Comparison of ENCODE assay signal across 8 cellular contexts in the genomic region with DNA sequence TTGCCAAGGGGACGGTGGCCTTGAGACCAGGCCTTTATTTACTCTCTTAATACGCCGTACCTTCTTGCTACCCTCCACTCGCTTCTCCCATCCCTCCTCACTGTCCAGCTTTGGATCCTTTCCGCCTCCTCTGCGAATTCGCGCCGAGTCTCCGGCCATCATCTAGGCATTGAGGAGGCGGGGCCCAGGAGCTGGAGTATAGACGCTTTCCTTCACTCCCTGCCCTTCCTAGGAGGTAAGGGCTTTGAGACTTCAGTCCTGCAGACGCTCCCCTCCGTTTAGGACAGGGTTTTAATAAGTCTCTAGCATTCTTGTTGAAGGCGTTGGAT. TPM values are rescaled to one million over a fixed set of nuclear protein-coding genes. Genes with fewer than 3 reads are reported as not detected.
DNase-seq lines count a peak whose midpoint lies in the region; ATAC-seq, FAIRE-seq and TF ChIP-seq lines count a peak whose summit lies in the region.

No MANE protein-coding gene starts in this region.

- H3K36me3 ChIP-seq in gastroesophageal sphincter (peaks cover 0 to 38% of the 10 kb centered on the region in 2 donors), pancreas (peaks cover 0 to 7% (median 2%) of the 10 kb centered on the region in 3 donors)

- H3K27ac ChIP-seq in gastroesophageal sphincter (peak overlapping the region; percentile 64 to 93 (median 90)), pancreas (peak overlapping the region; percentile 43 to 78 (median 65))

- intact Hi-C loops in pancreas (cut with DNase I): no loop called here

- peak; percentile 41 for DNase-seq in EH (ENCODE audit: low read depth)
- peak; percentile 7 for DNase-seq in HuH-7.5 (ENCODE audit: low spot score)
- peak; percentile 60 for DNase-seq in activated CD8-positive, alpha-beta memory T cell treated with anti-CD3 and anti-CD28 coated beads, Interleukin-2, amount 50 U/mL, for 48 hours
- peak in 3 of 6 donors; percentile 18 to 59 (median 43) for DNase-seq in pancreas
- DNase-seq in SHP77 treated with DMSO at 0.1 percent for 48 hours (lab: John Stamatoyannopoulos, UW): no peak
- DNase-seq in NCI-H1105 treated with DMSO at 0.1 percent for 48 hours (lab: John Stamatoyannopoulos, UW): no peak

- no peak for TF ChIP-seq EP300 in gastroesophageal sphincter (IDR thresholded peaks at IDR 0.05)

- FAIRE-seq in pancreas (lab: Jason Lieb, UNC): no peak

- H3K9me3 ChIP-seq in gastroesophageal sphincter (no peaks in the 10 kb centered on the region), pancreas (no peaks in the 10 kb centered on the region)

- H3K4me3 ChIP-seq in gastroesophageal sphincter (peak overlapping the region; percentile 70 to 86), pancreas (peak overlapping the region; percentile 51 to 90 (median 74))

- 0% methylated on average over 7 to 8 of the region's 15 CpGs for WGBS in gastroesophageal sphincter (ENCODE audit: low coverage in 1 of 2), 2 donors
- WGBS in pancreas, 2 donors: 1% methylated on average over 14 to 15 of the region's 15 CpGs

- H3K27me3 ChIP-seq in gastroesophageal sphincter (no peaks in the 10 kb centered on the region), pancreas (no peaks in the 10 kb centered on the region)

- ATAC-seq in GM21381 (IDR thresholded peaks at IDR 0.05; ENCODE audit: unreplicated experiment) (peak; percentile 10), gastroesophageal sphincter (no peak), pancreas (peak; percentile 19 to 34 (median 24))

- H3K4me1 ChIP-seq in gastroesophageal sphincter (peaks cover 5 to 42% (median 12%) of the 10 kb centered on the region in 3 donors), pancreas (peaks cover 0 to 10% (median 0%) of the 10 kb centered on the region in 3 donors)

- TF ChIP-seq POLR2A in gastroesophageal sphincter (IDR thresholded peaks at IDR 0.05): no peak

- TF ChIP-seq CTCF in gastroesophageal sphincter (IDR thresholded peaks at IDR 0.05) (no peak), pancreas (IDR thresholded peaks at IDR 0.05) (no peak)

RNA-seq across cellular contexts. Expression of a gene that starts 0.5 kb away (rescaled TPM):
- total RNA-seq in gastroesophageal sphincter (10 to 100 TPM; 17.5 to 29.1 (median 21.2) TPM), pancreas (10 to 100 TPM in 5 of 6 donors, 1 to 10 TPM in 1; 8.7 to 17.1 (median 13.5) TPM)
- 1 to 10 TPM; 2.1 to 5.8 TPM for polyA plus RNA-seq in pancreas

RNA-seq across cellular contexts. Expression of a gene that starts 50.9 kb away (rescaled TPM):
- total RNA-seq in gastroesophageal sphincter: 10 to 100 TPM; 16.4 to 23.5 (median 19.0) TPM
- total RNA-seq in pancreas: 1 to 10 TPM; 2.5 to 8.9 (median 2.9) TPM
- polyA plus RNA-seq in pancreas: 1 to 10 TPM; 2.9 to 6.2 TPM

Comparison
In these comparisons a context has a peak if more than half of its experiments do, and no peak if none do; other contexts are left out.
1. DNase-seq: peak in EH (single experiment), HuH-7.5 (single experiment) and activated CD8-positive, alpha-beta memory T cell treated with anti-CD3 and anti-CD28 coated beads, Interleukin-2, amount 50 U/mL, for 48 hours (single experiment); none in SHP77 treated with DMSO at 0.1 percent for 48 hours (single experiment) and NCI-H1105 treated with DMSO at 0.1 percent for 48 hours (single experiment).